In genomic region chr5:132019857-132020555, GRCh38 we compare ENCODE assay signal across 8 cellular contexts. TPM values are rescaled to one million over a fixed set of nuclear protein-coding genes. Genes with fewer than 3 reads are reported as not detected.
DNase-seq lines count a peak whose midpoint lies in the region; ATAC-seq and TF ChIP-seq lines count a peak whose summit lies in the region.

No MANE protein-coding gene starts in this region.

- H3K27ac ChIP-seq in SK-N-SH (ENCODE audit: low read depth in 2 of 2, low read length in 1 of 2) = no peak overlapping the region

- TF ChIP-seq EP300 in SK-N-SH (IDR thresholded peaks at IDR 0.05; ENCODE audit: borderline replicate concordance in 1 of 2, low read depth in 1 of 2, low read length in 1 of 2) = no peak

- H4K20me1 ChIP-seq in SK-N-SH (ENCODE audit: insufficient read depth) = no peaks in the 10 kb centered on the region

- no peak overlapping the region for H2AFZ ChIP-seq in SK-N-SH (ENCODE audit: low read depth)

- TF ChIP-seq CTCF in SK-N-SH (IDR thresholded peaks at IDR 0.05) (no peak), omental fat pad (IDR thresholded peaks at IDR 0.05) (no peak)

- no peaks in the 10 kb centered on the region for H3K36me3 ChIP-seq in SK-N-SH (replicated peaks in 1 of 2; ENCODE audit: control insufficient read depth in 1 of 2, insufficient read depth in 2 of 2, low read length in 1 of 2)

- no peaks in the 10 kb centered on the region for H3K79me2 ChIP-seq in SK-N-SH (ENCODE audit: insufficient read depth)

- no peaks in the 10 kb centered on the region; the same call in 1 of the 2 replicates for H3K27me3 ChIP-seq in SK-N-SH (ENCODE audit: insufficient read depth)

- H3F3A ChIP-seq in SK-N-SH (replicated peaks; ENCODE audit: insufficient read depth) = no peaks in the 10 kb centered on the region

- H3K4me2 ChIP-seq in SK-N-SH = no peak overlapping the region

- no peak overlapping the region for H3K9ac ChIP-seq in SK-N-SH

- WGBS in SK-N-SH (ENCODE audit: low lambda C conversion rate) = 38% methylated on average over 6 of the region's 6 CpGs

- H3K4me3 ChIP-seq in SK-N-SH (ENCODE audit: low read depth in 2 of 2, low read length in 1 of 2) = no peak overlapping the region

- H3K4me1 ChIP-seq in SK-N-SH (ENCODE audit: control insufficient read depth in 1 of 2, insufficient read depth in 2 of 2, low read depth in 1 of 2, low read length in 1 of 2) = peaks cover 0 to under 1% of the 10 kb centered on the region in 2 experiments; a peak in 1 of 4 replicates

- CTCF ChIA-PET in SK-N-SH (lab: Yijun Ruan, JAX) = interaction anchor here (1.4 kb wide), 1 partner anchor 43 kb away, joined by 4 read pairs; no protein-coding TSS in a partner anchor

- no peaks in the 10 kb centered on the region for H3K9me2 ChIP-seq in SK-N-SH

- POLR2A ChIA-PET in SK-N-SH (lab: Yijun Ruan, JAX) = no interaction called here

- DNase-seq in activated T-cell treated with anti-CD3 and anti-CD28 coated beads for 24 hours (ENCODE audit: low read depth) (peak; percentile 75), SK-N-SH (no peak), cardiac septum (ENCODE audit: low spot score) (no peak), NCI-H446 (lab: John Stamatoyannopoulos, UW) (no peak), omental fat pad (ENCODE audit: low spot score) (no peak)
- DNase-seq in stimulated activated CD4-positive, alpha-beta T cell treated with anti-CD3 and anti-CD28 coated beads, Interleukin-2, amount 100 ng/mL, for 48 hours = peak; percentile 59 to 60

- TF ChIP-seq RAD21 in SK-N-SH (IDR thresholded peaks at IDR 0.05; ENCODE audit: low read length) = no peak

- intact Hi-C loops in cardiac septum (cut with DNase I) = no loop called here

- ATAC-seq in GM19328 (IDR thresholded peaks at IDR 0.05; ENCODE audit: unreplicated experiment) (peak; percentile 98), HG03139 (IDR thresholded peaks at IDR 0.05; ENCODE audit: unreplicated experiment) (peak; percentile 96), omental fat pad (ENCODE audit: low FRiP score) (no peak)

- H3K9me3 ChIP-seq in SK-N-SH = no peaks in the 10 kb centered on the region

TF ChIP-seq in SK-N-SH, 30 proteins besides CTCF, POLR2A, EP300 and RAD21:
- TF ChIP-seq FOSL2 (IDR thresholded peaks at IDR 0.05; ENCODE audit: borderline replicate concordance, low read depth) = no peak
- no peak for TF ChIP-seq NFIC (IDR thresholded peaks at IDR 0.05; ENCODE audit: borderline replicate concordance)
- TF ChIP-seq FOXJ3 (CRISPR knock-in tag; IDR thresholded peaks at IDR 0.05) = no peak
- TF ChIP-seq GATA2 (CRISPR knock-in tag; IDR thresholded peaks at IDR 0.05) = no peak
- no peak for TF ChIP-seq REST (IDR thresholded peaks at IDR 0.05; ENCODE audit: low read depth, low read length)
- no peak for TF ChIP-seq JUND (IDR thresholded peaks at IDR 0.05)
- no peak for TF ChIP-seq TCF12 (IDR thresholded peaks at IDR 0.05)
- TF ChIP-seq ZBTB33 (IDR thresholded peaks at IDR 0.05; ENCODE audit: borderline replicate concordance, low read depth) = no peak
- no peak for TF ChIP-seq MXI1 (IDR thresholded peaks at IDR 0.05; ENCODE audit: low read depth, low read length)
- no peak for TF ChIP-seq RXRA (IDR thresholded peaks at IDR 0.05; ENCODE audit: borderline replicate concordance, low read depth)
- TF ChIP-seq ELF1 (IDR thresholded peaks at IDR 0.05) = no peak
- no peak for TF ChIP-seq YY1 (IDR thresholded peaks at IDR 0.05; ENCODE audit: low read depth)

RNA-seq across cellular contexts. Expression of gene ACSL6, which starts 8.5 kb away (rescaled TPM):
- polyA plus RNA-seq in SK-N-SH (2012; rRNA removed) = 0.29 and 0.46 TPM in 2 replicates
- 0.09 and 0.17 TPM in 2 replicates for polyA plus RNA-seq in SK-N-SH (2012; cell fraction: cytosol; rRNA removed)
- polyA plus RNA-seq in SK-N-SH (2012; cell fraction: nucleus; rRNA removed) = 1.2 and 2.0 TPM in 2 replicates
- total RNA-seq in cardiac septum = 4.5 TPM
- 1 to 10 TPM in 2 of 4 donors, under 1 TPM in 1, not detected in 1; 0.75 to 1.4 (median 1.0) TPM for total RNA-seq in omental fat pad

RNA-seq across cellular contexts. Expression of gene IL3, which starts 40.4 kb away (rescaled TPM):
- polyA plus RNA-seq in SK-N-SH (2012; rRNA removed) = not detected in 2 replicates
- not detected in 2 replicates for polyA plus RNA-seq in SK-N-SH (2012; cell fraction: cytosol; rRNA removed)
- polyA plus RNA-seq in SK-N-SH (2012; cell fraction: nucleus; rRNA removed) = not detected in 2 replicates
- total RNA-seq in cardiac septum = not detected
- total RNA-seq in omental fat pad = not detected

RNA-seq across cellular contexts. Expression of gene CSF2, which starts 53.6 kb away (rescaled TPM):
- 0.70 and 0.97 TPM in 2 replicates for polyA plus RNA-seq in SK-N-SH (2012; rRNA removed)
- 0.54 and 0.62 TPM in 2 replicates for polyA plus RNA-seq in SK-N-SH (2012; cell fraction: cytosol; rRNA removed)
- 0.64 and 1.5 TPM in 2 replicates for polyA plus RNA-seq in SK-N-SH (2012; cell fraction: nucleus; rRNA removed)
- total RNA-seq in cardiac septum (not detected), omental fat pad (not detected)

Comparison
In these comparisons a context has a peak if more than half of its experiments do, and no peak if none do; other contexts are left out.
1. DNase-seq: peak in activated T-cell treated with anti-CD3 and anti-CD28 coated beads for 24 hours (single experiment) and stimulated activated CD4-positive, alpha-beta T cell treated with anti-CD3 and anti-CD28 coated beads, Interleukin-2, amount 100 ng/mL, for 48 hours (2 of 2); none in SK-N-SH (single experiment), cardiac septum (single experiment), NCI-H446 (0 of 2) and omental fat pad (single experiment).